8 cellular contexts compared by ENCODE assay signal in genomic region chr5:303381-304140, GRCh38. TPM values are rescaled to one million over a fixed set of nuclear protein-coding genes. Genes with fewer than 3 reads are reported as not detected.
DNase-seq lines count a peak whose midpoint lies in the region; ATAC-seq, FAIRE-seq and TF ChIP-seq lines count a peak whose summit lies in the region.
"Not testable (repeated sequence)": the region's sequence is repeated elsewhere in the genome, so short reads cannot be mapped to it uniquely, and the experiment has no call there.

No MANE protein-coding gene starts in this region.

- not testable (repeated sequence) for H3K4me2 ChIP-seq in SU-DHL-6 (ENCODE audit: low read depth, low read length, poor library complexity, severe bottlenecking); GM12878 (ENCODE audit: control insufficient read depth, insufficient read depth)

- H3K9me2 ChIP-seq in SU-DHL-6 (replicated peaks; ENCODE audit: insufficient read depth, low read length), result not testable (repeated sequence)

- intact Hi-C loops in GM12878 (cut with micrococcal nuclease; ENCODE audit: unreplicated experiment); upper lobe of right lung (cut with DNase I): not testable (repeated sequence)

- FAIRE-seq in GM12878 (lab: Jason Lieb, UNC), result peak; percentile 88

- H3K27ac ChIP-seq in SU-DHL-6 (ENCODE audit: low read depth, low read length), result 0 out of 2 replicates have a peak overlapping the region, but pooled peaks have one; percentile 58
- not testable (repeated sequence) for H3K27ac ChIP-seq in GM12878 (ENCODE audit: control insufficient read depth, insufficient read depth); endodermal cell (ENCODE audit: low read depth, low read length); upper lobe of right lung

- BruUV-seq in GM12878 (replicated peaks; lab: Mats Ljungman, UMichigan), result not testable (repeated sequence)

- POLR2A ChIA-PET in GM12878 (lab: Charles Lee), result not testable (repeated sequence)

- not testable (repeated sequence) for H3K4me1 ChIP-seq in GM12878 (ENCODE audit: control insufficient read depth, insufficient read depth, low read length); endodermal cell (ENCODE audit: control insufficient read depth, insufficient read depth, low read length); upper lobe of right lung

- not testable (repeated sequence) for TF ChIP-seq POLR2A in GM12878 (IDR thresholded peaks at IDR 0.05; ENCODE audit: low read depth, low read length)

- DNase-seq in Caki2 (ENCODE audit: low read depth) (peak; percentile 22), NCI-H1417 (lab: John Stamatoyannopoulos, UW) (peak in 2 of 3 experiments; percentile 31 to 33), endodermal cell (peak; percentile 15), kidney glomerular epithelial cell (lab: John Stamatoyannopoulos, UW) (peak; percentile 59), upper lobe of right lung (peak; percentile 56)
- DNase-seq in GM12878 (ENCODE audit: low read depth, low spot score); progenitor cell of endocrine pancreas (ENCODE audit: low spot score, unreplicated experiment): not testable (repeated sequence)

- 95% methylated on average over 13 of the region's 15 CpGs for WGBS in GM12878 (ENCODE audit: insufficient coverage, insufficient replicate concordance, low lambda C conversion rate, missing lambda C conversion rate)
- 88 to 100% methylated on average over 4 to 13 of the region's 15 CpGs for WGBS in endodermal cell (ENCODE audit: insufficient coverage in 1 of 2, insufficient read length in 1 of 2), 2 experiments

- not testable (repeated sequence) for H3K9me3 Mint-ChIP-seq in endodermal cell; progenitor cell of endocrine pancreas (ENCODE audit: low read depth)

- not testable (repeated sequence) for TF ChIP-seq RAD21 in GM12878 (IDR thresholded peaks at IDR 0.05; ENCODE audit: insufficient read depth, low read depth, low read length)

- not testable (repeated sequence) for TF ChIP-seq EP300 in GM12878 (IDR thresholded peaks at IDR 0.05; ENCODE audit: borderline replicate concordance in 1 of 2, control insufficient read depth in 1 of 2, low read depth in 2 of 2, low read length in 2 of 2)

- not testable (repeated sequence) for H3K27ac Mint-ChIP-seq in endodermal cell
- peak overlapping the region; percentile 59 for H3K27ac Mint-ChIP-seq in progenitor cell of endocrine pancreas

- not testable (repeated sequence) for H3K4me3 Mint-ChIP-seq in endodermal cell; progenitor cell of endocrine pancreas (ENCODE audit: low read depth)

- H3K9me3 ChIP-seq in SU-DHL-6 (ENCODE audit: insufficient read depth, low read length); GM12878 (replicated peaks; ENCODE audit: control insufficient read depth, insufficient read depth, low read length); endodermal cell (ENCODE audit: control insufficient read depth, low read length); upper lobe of right lung: not testable (repeated sequence)

- H4K20me1 ChIP-seq in SU-DHL-6 (ENCODE audit: low read depth, low read length); GM12878 (ENCODE audit: control insufficient read depth, insufficient read depth): not testable (repeated sequence)

- H3K36me3 Mint-ChIP-seq in endodermal cell (ENCODE audit: low read depth), result peaks cover 15% of the 10 kb centered on the region
- H3K36me3 Mint-ChIP-seq in progenitor cell of endocrine pancreas (ENCODE audit: insufficient read depth), result not testable (repeated sequence)

- in situ Hi-C loops in Caki2 (cut with HindIII; ENCODE audit: low pct_unique_long_range_greater_than_20kb, low sequenced_read_pairs); GM12878 (cut with MboI): not testable (repeated sequence)

- H3K4me3 ChIP-seq in SU-DHL-6 (ENCODE audit: insufficient read depth, low read length, poor library complexity, severe bottlenecking); GM12878; endodermal cell (ENCODE audit: low read length); upper lobe of right lung: not testable (repeated sequence)

- ATAC-seq in GM12878, upper lobe of right lung: not testable (repeated sequence)

- H3K9ac ChIP-seq in SU-DHL-6 (ENCODE audit: low read length); GM12878 (ENCODE audit: control insufficient read depth, insufficient read depth, low read length); endodermal cell (ENCODE audit: extremely low read depth, low read length, poor library complexity, severe bottlenecking): not testable (repeated sequence)

- H3K27me3 Mint-ChIP-seq in endodermal cell (ENCODE audit: insufficient read depth); progenitor cell of endocrine pancreas: not testable (repeated sequence)

- RAD21 ChIA-PET in GM12878 (lab: Charles Lee; ENCODE audit: unreplicated experiment), result not testable (repeated sequence)

- H3K79me2 ChIP-seq in SU-DHL-6 (ENCODE audit: insufficient read depth, low read length); GM12878 (ENCODE audit: control insufficient read depth, insufficient read depth, low read length): not testable (repeated sequence)

- not testable (repeated sequence) for H3F3A ChIP-seq in SU-DHL-6 (ENCODE audit: insufficient read depth)

- CTCF ChIA-PET in GM12878 (lab: Yijun Ruan, JAX), result not testable (repeated sequence)

- SMC1A ChIA-PET in GM12878 (lab: Charles Lee; ENCODE audit: uncharacterized antibody, unreplicated experiment), result not testable (repeated sequence)

- not testable (repeated sequence) for H2AFZ ChIP-seq in SU-DHL-6 (ENCODE audit: low read depth, low read length, severe bottlenecking); GM12878 (ENCODE audit: control insufficient read depth, low read depth, low read length)

- H3K36me3 ChIP-seq in SU-DHL-6 (ENCODE audit: low read length); endodermal cell (ENCODE audit: control insufficient read depth, insufficient read depth, low read length): not testable (repeated sequence)
- H3K36me3 ChIP-seq in GM12878 (ENCODE audit: control insufficient read depth in 2 of 2, insufficient read depth in 2 of 2, low read length in 1 of 2) (peaks cover 10 to 17% of the 10 kb centered on the region in 2 experiments; a peak in 3 of 4 replicates), upper lobe of right lung (peaks cover 25% of the 10 kb centered on the region)

- not testable (repeated sequence) for TF ChIP-seq CTCF in SU-DHL-6 (IDR thresholded peaks at IDR 0.05; ENCODE audit: insufficient read depth, low read length, poor library complexity, severe bottlenecking); GM12878 (IDR thresholded peaks at IDR 0.05 in 2 of 3, conservative IDR thresholded peaks at IDR 0.05 in 1 of 3; ENCODE audit: control insufficient read depth in 2 of 3, extremely low read depth in 1 of 3, insufficient read depth in 1 of 3, low read depth in 3 of 3, low read length in 3 of 3); endodermal cell (conservative IDR thresholded peaks at IDR 0.05); progenitor cell of endocrine pancreas (IDR thresholded peaks at IDR 0.05; ENCODE audit: unreplicated experiment); upper lobe of right lung (IDR thresholded peaks at IDR 0.05)

- H3K27me3 ChIP-seq in SU-DHL-6 (ENCODE audit: low read length); GM12878 (replicated peaks in 1 of 2; ENCODE audit: control insufficient read depth in 2 of 2, insufficient read depth in 2 of 2, low read length in 1 of 2); endodermal cell (ENCODE audit: control insufficient read depth, insufficient read depth, low read length, poor library complexity, severe bottlenecking); upper lobe of right lung: not testable (repeated sequence)

- H3K4me1 Mint-ChIP-seq in endodermal cell, result not testable (repeated sequence)
- H3K4me1 Mint-ChIP-seq in progenitor cell of endocrine pancreas (ENCODE audit: low read depth), result peaks cover 17% of the 10 kb centered on the region

RNA-seq across cellular contexts. Expression of gene AHRR, which starts 18.0 kb away (rescaled TPM):
- total RNA-seq in Caki2 (2014; rRNA removed; shearing (Covaris generic); ENCODE audit: low replicate concordance), result 0.09 and 5.2 TPM in 2 replicates
- 101 and 129 TPM in 2 replicates for total RNA-seq in GM12878 (2013; cell fraction: nucleolus; rRNA removed)
- total RNA-seq in GM12878 (2014; rRNA removed) (19.6 and 22.1 TPM in 2 replicates), GM12878 (2014; rRNA removed; fragmentation: Illumina TruSeq; extraction: Trizol) (9.4 and 11.7 TPM in 2 replicates), GM12878 (2021) (27.8 and 35.2 TPM in 2 replicates), endodermal cell (1 to 10 TPM; 1.4 to 2.0 TPM), progenitor cell of endocrine pancreas (0.69 and 1.3 TPM in 2 replicates), upper lobe of right lung (11.3 TPM)
- 8.4 TPM for polyA plus RNA-seq in GM12878 (2011; ENCODE audit: low read depth)
- polyA plus RNA-seq in GM12878 (2011; rRNA removed) (13.5 and 17.3 TPM in 2 replicates), GM12878 (2014; fragmentation: Illumina TruSeq; extraction: Trizol) (5.7 and 10.8 TPM in 2 replicates), GM12878 (2014; fragmentation: Nextera tagmentation; extraction: Ambion mirVana) (1 to 10 TPM in 1 of 2 experiments, under 1 TPM in 1; 0.90 to 1.1 TPM), GM12878 (2014; rRNA removed) (29.8 and 30.6 TPM in 2 replicates), GM12878 (2016; fragmentation: Nextera tagmentation; extraction: Ambion mirVana) (10 to 100 TPM; 21.1 to 21.3 TPM)
- 26.3 and 28.6 TPM in 2 replicates for polyA plus RNA-seq in GM12878 (2011; cell fraction: cytosol; rRNA removed)
- 92.9 and 105 TPM in 2 replicates for polyA plus RNA-seq in GM12878 (2011; cell fraction: nucleus; rRNA removed)
- polyA plus RNA-seq in GM12878 (2012), result 23.5 and 31.3 TPM in 2 replicates
- polyA minus RNA-seq in GM12878 (2011; rRNA and poly(A)+ RNA removed), result 8.8 and 21.8 TPM in 2 replicates
- polyA minus RNA-seq in GM12878 (2011; cell fraction: cytosol; rRNA and poly(A)+ RNA removed), result 6.5 and 7.8 TPM in 2 replicates
- polyA minus RNA-seq in GM12878 (2011; cell fraction: nucleus; rRNA and poly(A)+ RNA removed), result 24.8 and 31.4 TPM in 2 replicates
- polyA plus RNA-seq in endodermal cell (2013, experiment 1 of 2), result 1.3 TPM
- 1.2 TPM for polyA plus RNA-seq in endodermal cell (2013, experiment 2 of 2)

RNA-seq across cellular contexts. Expression of gene PDCD6, which starts 32.1 kb away (rescaled TPM):
- 107 and 119 TPM in 2 replicates for total RNA-seq in Caki2 (2014; rRNA removed; shearing (Covaris generic); ENCODE audit: low replicate concordance)
- 142 and 166 TPM in 2 replicates for total RNA-seq in GM12878 (2013; cell fraction: nucleolus; rRNA removed)
- 144 and 148 TPM in 2 replicates for total RNA-seq in GM12878 (2014; rRNA removed)
- total RNA-seq in GM12878 (2014; rRNA removed; fragmentation: Illumina TruSeq; extraction: Trizol), result 105 and 111 TPM in 2 replicates
- 91.5 and 92.5 TPM in 2 replicates for total RNA-seq in GM12878 (2021)
- 77.7 TPM for polyA plus RNA-seq in GM12878 (2011; ENCODE audit: low read depth)
- polyA plus RNA-seq in GM12878 (2011; rRNA removed), result 253 and 286 TPM in 2 replicates
- polyA plus RNA-seq in GM12878 (2011; cell fraction: cytosol; rRNA removed), result 255 and 280 TPM in 2 replicates
- polyA plus RNA-seq in GM12878 (2011; cell fraction: nucleus; rRNA removed), result 244 and 248 TPM in 2 replicates
- polyA plus RNA-seq in GM12878 (2012), result 106 and 107 TPM in 2 replicates
- 97.2 and 108 TPM in 2 replicates for polyA plus RNA-seq in GM12878 (2014; fragmentation: Illumina TruSeq; extraction: Trizol)
- polyA plus RNA-seq in GM12878 (2014; fragmentation: Nextera tagmentation; extraction: Ambion mirVana), result 10 to 100 TPM; 28.6 to 58.4 TPM
- 135 and 154 TPM in 2 replicates for polyA plus RNA-seq in GM12878 (2014; rRNA removed)
- 100 to 1,000 TPM; 228 TPM for polyA plus RNA-seq in GM12878 (2016; fragmentation: Nextera tagmentation; extraction: Ambion mirVana)
- 147 and 226 TPM in 2 replicates for polyA minus RNA-seq in GM12878 (2011; rRNA and poly(A)+ RNA removed)
- 50.9 and 61.4 TPM in 2 replicates for polyA minus RNA-seq in GM12878 (2011; cell fraction: cytosol; rRNA and poly(A)+ RNA removed)
- polyA minus RNA-seq in GM12878 (2011; cell fraction: nucleus; rRNA and poly(A)+ RNA removed), result 39.8 and 66.9 TPM in 2 replicates
- 10 to 100 TPM; 69.2 to 80.9 TPM for total RNA-seq in endodermal cell
- 76.5 TPM for polyA plus RNA-seq in endodermal cell (2013, experiment 1 of 2)
- 72.9 TPM for polyA plus RNA-seq in endodermal cell (2013, experiment 2 of 2)
- total RNA-seq in progenitor cell of endocrine pancreas, result 79.2 and 87.2 TPM in 2 replicates
- total RNA-seq in upper lobe of right lung, result 69.5 TPM
